ENCODE assay signal across 12 cellular contexts in the genomic region with DNA sequence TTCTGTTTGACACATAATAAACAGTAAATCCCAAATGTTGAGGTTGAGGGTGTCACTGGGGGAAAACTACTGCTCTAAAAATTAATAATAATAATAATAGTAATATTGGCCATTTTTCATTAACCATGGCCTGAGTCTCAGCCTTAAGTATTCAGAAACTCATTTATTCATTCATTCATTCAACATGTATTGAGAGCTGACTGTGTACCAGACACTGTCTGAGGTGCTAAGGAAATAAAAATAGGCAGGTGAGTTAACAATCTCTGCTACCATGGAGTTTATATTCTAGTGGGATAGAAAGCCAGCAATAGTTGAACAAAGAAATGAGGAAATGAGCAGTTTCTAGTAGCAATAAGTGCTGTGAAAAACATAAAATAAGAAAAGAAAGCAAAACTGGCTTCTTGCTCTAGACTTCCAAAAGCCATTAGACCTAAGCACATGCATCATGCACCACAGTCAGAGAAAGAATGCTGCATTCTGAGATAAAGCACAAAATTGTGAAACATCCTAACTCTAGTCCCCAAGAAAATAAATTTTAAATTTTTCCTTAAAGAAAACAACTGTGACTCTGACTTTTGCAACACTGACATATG.
DNase-seq lines count a peak whose midpoint lies in the region; ATAC-seq and TF ChIP-seq lines count a peak whose summit lies in the region.
"Had no signal": no experiment of that assay in that cellular context is flagged by ENCODE, and none has a peak within 500 bp of the region (broad histone marks: within the 10 kb centered on the region; RNA-seq: fewer than 3 reads in every experiment).

No MANE protein-coding gene starts in this region.

- H3K9me3 Mint-ChIP-seq in activated naive CD4-positive, alpha-beta T cell treated with anti-CD3 and anti-CD28 coated beads, Interleukin-2, amount 10 ng/mL, durations not matched to agents 7 days and 5 days = no peaks in the 10 kb centered on the region
- peaks cover 3% of the 10 kb centered on the region for H3K9me3 Mint-ChIP-seq in activated CD4-positive, alpha-beta T cell treated with anti-CD3 and anti-CD28 coated beads, Interleukin-2, amount 10 ng/mL, durations not matched to agents 7 days and 5 days

- H3K27ac Mint-ChIP-seq in activated naive CD4-positive, alpha-beta T cell treated with anti-CD3 and anti-CD28 coated beads, Interleukin-2, amount 10 ng/mL, durations not matched to agents 7 days and 5 days = no peak overlapping the region
- H3K27ac Mint-ChIP-seq in activated CD4-positive, alpha-beta T cell treated with anti-CD3 and anti-CD28 coated beads, Interleukin-2, amount 10 ng/mL, durations not matched to agents 7 days and 5 days = no peak overlapping the region

- no peaks in the 10 kb centered on the region for H3K27me3 Mint-ChIP-seq in activated naive CD4-positive, alpha-beta T cell treated with anti-CD3 and anti-CD28 coated beads, Interleukin-2, amount 10 ng/mL, durations not matched to agents 7 days and 5 days
- H3K27me3 Mint-ChIP-seq in activated CD4-positive, alpha-beta T cell treated with anti-CD3 and anti-CD28 coated beads, Interleukin-2, amount 10 ng/mL, durations not matched to agents 7 days and 5 days = no peaks in the 10 kb centered on the region

- H4K20me1 ChIP-seq in SU-DHL-6 (ENCODE audit: low read depth, low read length) = no peaks in the 10 kb centered on the region
- H4K20me1 ChIP-seq: BLaER1 treated with 17β-estradiol and CSF1 and Interleukin-3, amounts not matched to agents 10 nM and 100 nM had no signal

- no peaks in the 10 kb centered on the region for H3K9me2 ChIP-seq in SU-DHL-6 (replicated peaks; ENCODE audit: insufficient read depth, low read length)

- H3K4me3 Mint-ChIP-seq in activated naive CD4-positive, alpha-beta T cell treated with anti-CD3 and anti-CD28 coated beads, Interleukin-2, amount 10 ng/mL, durations not matched to agents 7 days and 5 days = no peak overlapping the region
- no peak overlapping the region for H3K4me3 Mint-ChIP-seq in activated CD4-positive, alpha-beta T cell treated with anti-CD3 and anti-CD28 coated beads, Interleukin-2, amount 10 ng/mL, durations not matched to agents 7 days and 5 days

- no peak overlapping the region for H2AFZ ChIP-seq in SU-DHL-6 (ENCODE audit: low read depth, low read length, severe bottlenecking)

- no peaks in the 10 kb centered on the region for H3K79me2 ChIP-seq in SU-DHL-6 (ENCODE audit: insufficient read depth, low read length)

- H3K4me1 Mint-ChIP-seq in activated naive CD4-positive, alpha-beta T cell treated with anti-CD3 and anti-CD28 coated beads, Interleukin-2, amount 10 ng/mL, durations not matched to agents 7 days and 5 days = no peaks in the 10 kb centered on the region
- no peaks in the 10 kb centered on the region for H3K4me1 Mint-ChIP-seq in activated CD4-positive, alpha-beta T cell treated with anti-CD3 and anti-CD28 coated beads, Interleukin-2, amount 10 ng/mL, durations not matched to agents 7 days and 5 days

- H3K4me2 ChIP-seq in SU-DHL-6 (ENCODE audit: low read depth, low read length, poor library complexity, severe bottlenecking) = peak overlapping the region; percentile 22
- H3K4me2 ChIP-seq: BLaER1 treated with 17β-estradiol and CSF1 and Interleukin-3, amounts not matched to agents 10 nM and 100 nM had no signal

- H3K36me3 ChIP-seq in SU-DHL-6 (ENCODE audit: low read length) = no peaks in the 10 kb centered on the region
- H3K36me3 ChIP-seq: adrenal gland; BLaER1 treated with 17β-estradiol and CSF1 and Interleukin-3, amounts not matched to agents 10 nM and 100 nM; SJSA1 had no signal

- ATAC-seq in GM18519 (IDR thresholded peaks at IDR 0.05; ENCODE audit: low FRiP score, unreplicated experiment) (peak; percentile 99), GM21423 (IDR thresholded peaks at IDR 0.05; ENCODE audit: unreplicated experiment) (peak; percentile 98), HG03060 (IDR thresholded peaks at IDR 0.05; ENCODE audit: low read depth, unreplicated experiment) (peak; percentile 97)

- H3K4me3 ChIP-seq in SU-DHL-6 (ENCODE audit: insufficient read depth, low read length, poor library complexity, severe bottlenecking) = no peak overlapping the region
- H3K4me3 ChIP-seq: adrenal gland; BLaER1 treated with 17β-estradiol and CSF1 and Interleukin-3, amounts not matched to agents 10 nM and 100 nM; SJSA1 had no signal

- no peaks in the 10 kb centered on the region for H3K36me3 Mint-ChIP-seq in activated naive CD4-positive, alpha-beta T cell treated with anti-CD3 and anti-CD28 coated beads, Interleukin-2, amount 10 ng/mL, durations not matched to agents 7 days and 5 days
- no peaks in the 10 kb centered on the region for H3K36me3 Mint-ChIP-seq in activated CD4-positive, alpha-beta T cell treated with anti-CD3 and anti-CD28 coated beads, Interleukin-2, amount 10 ng/mL, durations not matched to agents 7 days and 5 days (ENCODE audit: low read depth)

- DNase-seq in activated naive CD4-positive, alpha-beta T cell treated with anti-CD3 and anti-CD28 coated beads, Interleukin-2, amount 10 ng/mL, durations not matched to agents 7 days and 5 days = no peak
- DNase-seq in posterior vena cava (ENCODE audit: low spot score) (no peak), islet precursor cell (no peak)
- no peak for DNase-seq in activated CD4-positive, alpha-beta T cell treated with anti-CD3 and anti-CD28 coated beads, Interleukin-2, amount 10 ng/mL, durations not matched to agents 7 days and 5 days
- DNase-seq: adrenal gland, small intestine had no signal

- TF ChIP-seq CTCF in SU-DHL-6 (IDR thresholded peaks at IDR 0.05; ENCODE audit: insufficient read depth, low read length, poor library complexity, severe bottlenecking) = no peak

- no peak overlapping the region for H3K27ac ChIP-seq in SU-DHL-6 (ENCODE audit: low read depth, low read length)
- H3K27ac ChIP-seq: adrenal gland; BLaER1 treated with 17β-estradiol and CSF1 and Interleukin-3, amounts not matched to agents 10 nM and 100 nM; SJSA1 had no signal

- no peaks in the 10 kb centered on the region for H3K27me3 ChIP-seq in SU-DHL-6 (ENCODE audit: low read length)
- H3K27me3 ChIP-seq: adrenal gland; BLaER1 treated with 17β-estradiol and CSF1 and Interleukin-3, amounts not matched to agents 10 nM and 100 nM; SJSA1 had no signal

- CTCF ChIA-PET in activated naive CD4-positive, alpha-beta T cell treated with anti-CD3 and anti-CD28 coated beads, Interleukin-2, amount 10 ng/mL, durations not matched to agents 7 days and 5 days (lab: Charles Lee) = no interaction called here
- CTCF ChIA-PET in activated CD4-positive, alpha-beta T cell treated with anti-CD3 and anti-CD28 coated beads, Interleukin-2, amount 10 ng/mL, durations not matched to agents 7 days and 5 days (lab: Charles Lee) = no interaction called here

- H3F3A ChIP-seq in SU-DHL-6 (ENCODE audit: insufficient read depth) = no peaks in the 10 kb centered on the region

- intact Hi-C loops in posterior vena cava (cut with DNase I) = no loop called here

- H3K9me3 ChIP-seq in SU-DHL-6 (ENCODE audit: insufficient read depth, low read length) = no peaks in the 10 kb centered on the region
- H3K9me3 ChIP-seq: adrenal gland, SJSA1 had no signal

- POLR2A ChIA-PET in activated CD4-positive, alpha-beta T cell treated with anti-CD3 and anti-CD28 coated beads, Interleukin-2, amount 10 ng/mL, durations not matched to agents 7 days and 5 days (lab: Charles Lee) = no interaction called here

- no peak overlapping the region for H3K9ac ChIP-seq in SU-DHL-6 (ENCODE audit: low read length)
- H3K9ac ChIP-seq: BLaER1 treated with 17β-estradiol and CSF1 and Interleukin-3, amounts not matched to agents 10 nM and 100 nM had no signal
